Comparison of ENCODE assay signal across 8 cellular contexts in genomic region chr6:139262519-139263300, GRCh38. TPM values are rescaled to one million over a fixed set of nuclear protein-coding genes. Genes with fewer than 3 reads are reported as not detected.
DNase-seq lines count a peak whose midpoint lies in the region; ATAC-seq, FAIRE-seq and TF ChIP-seq lines count a peak whose summit lies in the region.

No MANE protein-coding gene starts in this region.

- TF ChIP-seq CTCF in GM12865 (IDR thresholded peaks at IDR 0.05; ENCODE audit: insufficient read depth, low read depth, low read length, missing control alignments), result no peak

- no peak overlapping the region for H3K4me3 ChIP-seq in GM12865 (ENCODE audit: low read depth, low read length)
- no peak overlapping the region for H3K4me3 ChIP-seq in Jurkat, Clone E6-1 (ENCODE audit: low read length)

- FAIRE-seq in urothelium cell line (lab: Jason Lieb, UNC) (no peak), HTR-8/SVneo (lab: Jason Lieb, UNC) (no peak)

- ATAC-seq in GM21447 (IDR thresholded peaks at IDR 0.05; ENCODE audit: unreplicated experiment), result peak; percentile 84

- peak; percentile 52 for DNase-seq in GM12865 (ENCODE audit: low read depth)
- DNase-seq in Jurkat, Clone E6-1 (ENCODE audit: low read depth, low spot score), result peak; percentile 39
- peak; percentile 66 for DNase-seq in activated effector memory CD4-positive, alpha-beta T cell treated with anti-CD3 and anti-CD28 coated beads, Interleukin-2, amount 50 U/mL, for 16 hours
- DNase-seq in stimulated activated CD4-positive, alpha-beta T cell treated with anti-CD3 and anti-CD28 coated beads, TNF-alpha, amount 100 ng/mL, for 4 hours (ENCODE audit: low read depth in 3 of 3), result peak in 2 of 3 experiments; percentile 5 to 23
- no peak for DNase-seq in urothelium cell line (ENCODE audit: low spot score)
- no peak for DNase-seq in mucosa of gallbladder (ENCODE audit: low spot score)
- DNase-seq in HTR-8/SVneo (ENCODE audit: insufficient read length, low spot score), result no peak

RNA-seq across cellular contexts. Expression of gene TXLNB, which starts 29.1 kb away (rescaled TPM):
- 0.52 TPM for polyA plus RNA-seq in Jurkat, Clone E6-1 (2012; ENCODE audit: insufficient read depth, insufficient read length)
- 0.75 TPM for total RNA-seq in mucosa of gallbladder

Comparison
In these comparisons a context has a peak if more than half of its experiments do, and no peak if none do; other contexts are left out.
1. DNase-seq: peak in GM12865 (single experiment), Jurkat, Clone E6-1 (single experiment), activated effector memory CD4-positive, alpha-beta T cell treated with anti-CD3 and anti-CD28 coated beads, Interleukin-2, amount 50 U/mL, for 16 hours (single experiment) and stimulated activated CD4-positive, alpha-beta T cell treated with anti-CD3 and anti-CD28 coated beads, TNF-alpha, amount 100 ng/mL, for 4 hours (2 of 3); none in urothelium cell line (single experiment), mucosa of gallbladder (single experiment) and HTR-8/SVneo (single experiment).